ENCODE assay signal across 14 cellular contexts in genomic region chr5:53418844-53419243, GRCh38.
DNase-seq lines count a peak whose midpoint lies in the region; ATAC-seq and TF ChIP-seq lines count a peak whose summit lies in the region.
"Had no signal": no experiment of that assay in that cellular context is flagged by ENCODE, and none has a peak within 500 bp of the region (broad histone marks: within the 10 kb centered on the region; RNA-seq: fewer than 3 reads in every experiment).

No MANE protein-coding gene starts in this region.

- no peak overlapping the region for H3K4me2 ChIP-seq in H9 (ENCODE audit: insufficient read depth, insufficient read length, low read length)
- peak overlapping the region; percentile 76 for H3K4me2 ChIP-seq in smooth muscle cell
- H3K4me2 ChIP-seq in MM.1S (ENCODE audit: low read depth, low read length), result no peak overlapping the region

- H2BK12ac ChIP-seq in H9 (ENCODE audit: insufficient read length, low read depth, low read length), result no peak overlapping the region

- H3K23me2 ChIP-seq in H9 (ENCODE audit: insufficient read length, low read depth, low read length, poor library complexity, severe bottlenecking), result no peaks in the 10 kb centered on the region

- H2AFZ ChIP-seq in H9 (ENCODE audit: low read length), result no peak overlapping the region
- peak overlapping the region; percentile 86 for H2AFZ ChIP-seq in smooth muscle cell (ENCODE audit: low read depth)
- H2AFZ ChIP-seq in MM.1S (ENCODE audit: low read length), result no peak overlapping the region

- peaks cover 3 to 5% of the 10 kb centered on the region in 2 experiments; a peak in 3 of 5 replicates for H3K9me3 Mint-ChIP-seq in H9

- peak overlapping the region in 2 of 3 experiments; percentile 2 to 50; a peak in 4 of 7 replicates for H3K27ac Mint-ChIP-seq in H9

- H3F3A ChIP-seq in smooth muscle cell (ENCODE audit: low read depth), result no peaks in the 10 kb centered on the region
- H3F3A ChIP-seq in MM.1S (ENCODE audit: insufficient read depth, low read length), result no peaks in the 10 kb centered on the region

- H3K27ac ChIP-seq in H9 (ENCODE audit: insufficient read length, low read depth, low read length) (no peak overlapping the region), smooth muscle cell (ENCODE audit: low read depth) (peak overlapping the region; percentile 94), MM.1S (ENCODE audit: low read length) (no peak overlapping the region)
- H3K27ac ChIP-seq: neutrophil had no signal

- H3K4me3 ChIP-seq in foreskin fibroblast (ENCODE audit: low read depth in 1 of 2, low read length in 2 of 2) (no peak overlapping the region), smooth muscle cell (no peak overlapping the region), MM.1S (ENCODE audit: low read length) (no peak overlapping the region)

- H3T11ph ChIP-seq in H9 (ENCODE audit: low read length), result peak overlapping the region; percentile 79

- H3K79me1 ChIP-seq in H9 (ENCODE audit: insufficient read depth, low read depth, low read length, poor library complexity, severe bottlenecking), result no peaks in the 10 kb centered on the region

- WGBS in H9 (ENCODE audit: extremely low coverage, insufficient read length, low lambda C conversion rate), result no CpG with 5 or more reads among the region's 4 CpGs
- 22% methylated on average over 4 of the region's 4 CpGs for WGBS in smooth muscle cell (ENCODE audit: low lambda C conversion rate)

- no peaks in the 10 kb centered on the region for H3K36me3 ChIP-seq in smooth muscle cell (ENCODE audit: low read depth)
- H3K36me3 ChIP-seq in MM.1S (replicated peaks; ENCODE audit: insufficient read depth, low read length), result no peaks in the 10 kb centered on the region
- H3K36me3 ChIP-seq: neutrophil had no signal

- no peaks in the 10 kb centered on the region for H3K4me1 ChIP-seq in H9 (ENCODE audit: insufficient read depth, low read length)
- peaks cover 18% of the 10 kb centered on the region for H3K4me1 ChIP-seq in smooth muscle cell (ENCODE audit: low read depth)
- H3K4me1 ChIP-seq in MM.1S (ENCODE audit: low read length), result no peaks in the 10 kb centered on the region

- H3K4ac ChIP-seq in H9 (ENCODE audit: low read depth, low read length), result no peak overlapping the region

- H3K9me3 ChIP-seq in H9 (ENCODE audit: control insufficient read depth, low read depth, low read length), result no peaks in the 10 kb centered on the region
- H3K9me3 ChIP-seq in smooth muscle cell (replicated peaks; ENCODE audit: low read depth), result no peaks in the 10 kb centered on the region
- no peaks in the 10 kb centered on the region for H3K9me3 ChIP-seq in MM.1S (replicated peaks; ENCODE audit: insufficient read depth, low read length)
- H3K9me3 ChIP-seq: neutrophil had no signal

- no peak overlapping the region for H4K8ac ChIP-seq in H9 (replicated peaks; ENCODE audit: insufficient read length, low read depth, low read length)

- no peak overlapping the region for H2BK20ac ChIP-seq in H9 (ENCODE audit: low read depth, low read length, poor library complexity, severe bottlenecking)

- 0 out of 5 replicates have a peak overlapping the region, but pooled peaks of 1 of the 2 experiments have one; percentile 5 for H3K4me3 Mint-ChIP-seq in H9

- H4K5ac ChIP-seq in H9 (ENCODE audit: insufficient read length, low read depth, low read length), result no peak overlapping the region

- H3K9ac ChIP-seq in H9 (ENCODE audit: extremely low read depth, insufficient read length, low read length) (no peak overlapping the region), smooth muscle cell (ENCODE audit: low read depth) (peak overlapping the region; percentile 78), MM.1S (ENCODE audit: low read length) (no peak overlapping the region)

- H2BK15ac ChIP-seq in H9 (ENCODE audit: low read depth, low read length), result no peak overlapping the region

- H3K27me3 ChIP-seq in H9 (ENCODE audit: insufficient read depth, low read length) (no peaks in the 10 kb centered on the region), smooth muscle cell (ENCODE audit: low read depth) (no peaks in the 10 kb centered on the region), MM.1S (replicated peaks; ENCODE audit: insufficient read depth, low read length) (no peaks in the 10 kb centered on the region)
- H3K27me3 ChIP-seq: neutrophil had no signal

- no peak overlapping the region for H2BK5ac ChIP-seq in H9 (ENCODE audit: insufficient read length, low read length)

- H3K56ac ChIP-seq in H9 (ENCODE audit: insufficient read length, low read depth, low read length), result no peak overlapping the region

- CTCF ChIA-PET in HEK293T (lab: Yijun Ruan, JAX), result no interaction called here

- no peaks in the 10 kb centered on the region for H3K9me2 ChIP-seq in MM.1S (replicated peaks; ENCODE audit: insufficient read depth, low read length)

- no peak for TF ChIP-seq CTCF in H9 (conservative IDR thresholded peaks at IDR 0.05)
- no peak for TF ChIP-seq CTCF in foreskin fibroblast (IDR thresholded peaks at IDR 0.05; ENCODE audit: low read depth, low read length)
- no peak for TF ChIP-seq CTCF in smooth muscle cell (IDR thresholded peaks at IDR 0.05; ENCODE audit: borderline replicate concordance, insufficient read depth, poor library complexity, severe bottlenecking)
- no peak for TF ChIP-seq CTCF in MM.1S (IDR thresholded peaks at IDR 0.05; ENCODE audit: low read length)

- H3K14ac ChIP-seq in H9 (ENCODE audit: insufficient read depth, low read length), result no peak overlapping the region

- H3K18ac ChIP-seq in H9 (ENCODE audit: insufficient read length, low read depth, low read length), result peak overlapping the region; percentile 57

- POLR2A ChIA-PET in HEK293T (lab: Yijun Ruan, JAX), result no interaction called here

- DNase-seq in H9, result no peak
- DNase-seq in amniotic stem cell (lab: John Stamatoyannopoulos, UW), result peak; percentile 71
- peak; percentile 92 to 94 for DNase-seq in foreskin fibroblast
- no peak for DNase-seq in smooth muscle cell (lab: John Stamatoyannopoulos, UW; ENCODE audit: unreplicated experiment)
- DNase-seq in HEK293T (ENCODE audit: extremely low spot score), result no peak
- DNase-seq in MM.1S, result no peak
- DNase-seq in NCI-H146 treated with DMSO at 0.1 percent for 48 hours (lab: John Stamatoyannopoulos, UW; ENCODE audit: unreplicated experiment), result no peak
- DNase-seq: activated CD8-positive, alpha-beta memory T cell treated with anti-CD3 and anti-CD28 coated beads, Interleukin-2, amount 50 U/mL, for 4 hours; DMS79; NCI-H2081 treated with DMSO at 0.1 percent for 48 hours; stimulated activated CD4-positive, alpha-beta T cell treated with anti-CD3 and anti-CD28 coated beads, Interleukin-2, amount 100 ng/mL, for 24 hours; stimulated activated naive CD4-positive, alpha-beta T cell treated with Interleukin-2 at 50 U/mL for 16 hours had no signal

- H3K36me3 Mint-ChIP-seq in H9 (ENCODE audit: insufficient read depth in 1 of 3, low read depth in 3 of 3), result peaks cover 0 to 4% (median 0%) of the 10 kb centered on the region in 3 experiments; a peak in 1 of 7 replicates

- H3K23ac ChIP-seq in H9 (ENCODE audit: insufficient read length, low read depth, low read length), result no peak overlapping the region

- H4K20me1 ChIP-seq in H9 (ENCODE audit: control insufficient read depth, insufficient read depth, insufficient read length) (no peaks in the 10 kb centered on the region), smooth muscle cell (ENCODE audit: low read depth) (no peaks in the 10 kb centered on the region), MM.1S (ENCODE audit: insufficient read depth, low read length) (no peaks in the 10 kb centered on the region)

- H2BK120ac ChIP-seq in H9 (ENCODE audit: low read depth, low read length, poor library complexity, severe bottlenecking), result no peak overlapping the region

- no peak overlapping the region for H2AK5ac ChIP-seq in H9 (ENCODE audit: insufficient read length, low read length)

- no peak overlapping the region for H4K91ac ChIP-seq in H9 (ENCODE audit: insufficient read length, low read depth, low read length)

- no peak for ATAC-seq in GM19467 (IDR thresholded peaks at IDR 0.05; ENCODE audit: unreplicated experiment)

- H3K79me2 ChIP-seq in H9 (ENCODE audit: insufficient read depth, low read length) (no peaks in the 10 kb centered on the region), smooth muscle cell (ENCODE audit: low read depth) (no peaks in the 10 kb centered on the region), MM.1S (ENCODE audit: low read length) (no peaks in the 10 kb centered on the region)

- peaks cover 1% of the 10 kb centered on the region; the same call in 1 of the 2 replicates for H3K27me3 Mint-ChIP-seq in H9 (ENCODE audit: low read depth)

- H3K4me1 Mint-ChIP-seq in H9, result peaks cover 23 to 29% of the 10 kb centered on the region in 2 experiments

TF ChIP-seq in HEK293T, 16 proteins besides CTCF, POLR2A, EP300 and RAD21:
- TF ChIP-seq HDGF (IDR thresholded peaks at IDR 0.05; ENCODE audit: borderline replicate concordance) (no peak), LEF1 (IDR thresholded peaks at IDR 0.05; ENCODE audit: borderline replicate concordance) (no peak), FOXK2 (IDR thresholded peaks at IDR 0.05) (no peak), NFRKB (IDR thresholded peaks at IDR 0.05) (no peak), FOXA1 (IDR thresholded peaks at IDR 0.05) (no peak), SUZ12 (IDR thresholded peaks at IDR 0.05) (no peak), ELF4 (IDR thresholded peaks at IDR 0.05) (no peak), ARNT (IDR thresholded peaks at IDR 0.05) (no peak), TARDBP (IDR thresholded peaks at IDR 0.05) (no peak), ZNF384 (IDR thresholded peaks at IDR 0.05) (no peak)

Comparison
In these comparisons a context has a peak if more than half of its experiments do, and no peak if none do; other contexts are left out.
1. DNase-seq: peak in amniotic stem cell (single experiment) and foreskin fibroblast (2 of 2); none in H9 (single experiment), smooth muscle cell (single experiment), HEK293T (single experiment), MM.1S (single experiment) and NCI-H146 treated with DMSO at 0.1 percent for 48 hours (single experiment).